In the genomic region with DNA sequence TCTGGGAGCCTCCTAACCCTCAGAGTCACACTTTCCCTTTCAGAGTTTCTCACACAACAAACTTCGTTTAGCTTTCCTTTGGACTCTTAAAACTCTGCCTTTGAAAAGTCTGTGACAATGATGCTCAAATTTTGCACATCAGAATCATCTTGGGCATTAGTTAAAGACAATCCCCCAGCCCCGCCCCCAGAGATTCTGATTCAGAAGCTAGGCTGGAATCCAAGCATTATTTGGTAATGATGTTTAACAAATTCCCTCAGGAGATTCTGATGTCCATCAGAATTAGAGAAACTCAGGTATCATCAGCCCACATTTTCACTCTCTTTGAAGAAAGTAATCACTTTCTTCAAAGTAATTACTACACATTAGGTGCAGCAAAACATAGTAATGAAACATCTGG, we compare ENCODE assay signal across 19 cellular contexts. TPM values are rescaled to one million over a fixed set of nuclear protein-coding genes. Genes with fewer than 3 reads are reported as not detected.
A peak's percentile ranks its signal among the peaks of the same experiment; 100 is the strongest.
DNase-seq lines count a peak whose midpoint lies in the region; TF ChIP-seq lines count a peak whose summit lies in the region.
"Had no signal": no experiment of that assay in that cellular context is flagged by ENCODE, and none has a peak within 500 bp of the region (broad histone marks: within the 10 kb centered on the region; RNA-seq: fewer than 3 reads in every experiment).

No MANE protein-coding gene starts in this region.

- no peak overlapping the region for H3K4me3 Mint-ChIP-seq in nephron progenitor cell
- H3K4me3 Mint-ChIP-seq: CD8-positive, alpha-beta memory T cell had no signal

- H3K36me3 ChIP-seq in MG63 (no peaks in the 10 kb centered on the region), urinary bladder (ENCODE audit: insufficient read depth) (no peaks in the 10 kb centered on the region)
- H3K36me3 ChIP-seq: BLaER1 treated with 17β-estradiol and CSF1 and Interleukin-3, amounts not matched to agents 10 nM and 100 nM had no signal

- H3K4me3 ChIP-seq in MG63 = no peak overlapping the region
- H3K4me3 ChIP-seq in cardiac fibroblast (replicated peaks in 1 of 2; ENCODE audit: low read depth in 2 of 2, low read length in 2 of 2) = no peak overlapping the region
- no peak overlapping the region for H3K4me3 ChIP-seq in urinary bladder (ENCODE audit: low read depth, low read length)
- H3K4me3 ChIP-seq: BLaER1 treated with 17β-estradiol and CSF1 and Interleukin-3, amounts not matched to agents 10 nM and 100 nM; SK-N-MC had no signal

- H3K4me1 Mint-ChIP-seq in nephron progenitor cell = peaks cover 14% of the 10 kb centered on the region

- no peak for TF ChIP-seq CTCF in cardiac fibroblast (IDR thresholded peaks at IDR 0.05; ENCODE audit: low read depth, low read length)
- TF ChIP-seq CTCF in nephron progenitor cell (IDR thresholded peaks at IDR 0.05) = no peak

- no peaks in the 10 kb centered on the region for H3K4me1 ChIP-seq in urinary bladder (ENCODE audit: insufficient read depth)

- peak; percentile 47 for DNase-seq in GM03348 (ENCODE audit: low spot score)
- peak; percentile 50 for DNase-seq in MG63
- DNase-seq in cardiac fibroblast (ENCODE audit: low read depth in 2 of 2) = peak; percentile 20 to 56
- no peak for DNase-seq in activated gamma-delta T cell treated with Interleukin-2 at 50 U/mL for 16 hours
- no peak for DNase-seq in nephron progenitor cell
- no peak for DNase-seq in T-helper 9 cell
- DNase-seq: CD8-positive, alpha-beta memory T cell; DMS79; GDM1; Kasumi-1; MV-4-11; NCI-H1436 treated with DMSO at 0.1 percent for 48 hours; NCI-H2029 treated with DMSO at 0.1 percent for 48 hours; NCI-H748 treated with DMSO at 0.1 percent for 48 hours; Right ventricle myocardium superior; T-helper 1 cell had no signal

- no peaks in the 10 kb centered on the region for H3K9me3 ChIP-seq in MG63
- H3K9me3 ChIP-seq: BLaER1 treated with 17β-estradiol and CSF1 and Interleukin-3, amounts not matched to agents 10 nM and 100 nM had no signal

- no peaks in the 10 kb centered on the region for H3K27me3 ChIP-seq in MG63
- H3K27me3 ChIP-seq: BLaER1 treated with 17β-estradiol and CSF1 and Interleukin-3, amounts not matched to agents 10 nM and 100 nM had no signal

- peak overlapping the region; percentile 2 for H3K27ac ChIP-seq in urinary bladder (ENCODE audit: low read depth)
- H3K27ac ChIP-seq: BLaER1 treated with 17β-estradiol and CSF1 and Interleukin-3, amounts not matched to agents 10 nM and 100 nM; SK-N-MC had no signal

- H3K27me3 Mint-ChIP-seq in nephron progenitor cell (ENCODE audit: low read depth, poor library complexity) = no peaks in the 10 kb centered on the region

- WGBS in urinary bladder = 83% methylated on average over 2 of the region's 2 CpGs

- no peak overlapping the region for H3K27ac Mint-ChIP-seq in nephron progenitor cell
- H3K27ac Mint-ChIP-seq: CD8-positive, alpha-beta memory T cell had no signal

- H3K9me3 Mint-ChIP-seq in nephron progenitor cell = no peaks in the 10 kb centered on the region
- H3K9me3 Mint-ChIP-seq: CD8-positive, alpha-beta memory T cell had no signal

- no peaks in the 10 kb centered on the region for H3K36me3 Mint-ChIP-seq in nephron progenitor cell (ENCODE audit: low read depth)
- H3K36me3 Mint-ChIP-seq: CD8-positive, alpha-beta memory T cell had no signal

RNA-seq across cellular contexts. Expression of a gene that starts 9.6 kb away (rescaled TPM):
- total RNA-seq in MG63 (2014; rRNA removed; shearing (Covaris generic); ENCODE audit: low replicate concordance) = 12.8 and 16.6 TPM in 2 replicates
- total RNA-seq in urinary bladder = 146 TPM
- polyA plus RNA-seq in urinary bladder = 275 TPM

Comparison
In these comparisons a context has a peak if more than half of its experiments do, and no peak if none do; other contexts are left out.
1. DNase-seq: peak in GM03348 (single experiment), MG63 (single experiment) and cardiac fibroblast (2 of 2); none in activated gamma-delta T cell treated with Interleukin-2 at 50 U/mL for 16 hours (single experiment), nephron progenitor cell (single experiment) and T-helper 9 cell (single experiment).